20 cellular contexts compared by ENCODE assay signal in genomic region chr5:73242741-73243140, GRCh38.
DNase-seq lines count a peak whose midpoint lies in the region; ATAC-seq, FAIRE-seq and TF ChIP-seq lines count a peak whose summit lies in the region.
"Had no signal": no experiment of that assay in that cellular context is flagged by ENCODE, and none has a peak within 500 bp of the region (broad histone marks: within the 10 kb centered on the region; RNA-seq: fewer than 3 reads in every experiment).

No MANE protein-coding gene starts in this region.

- H3K27ac ChIP-seq in breast epithelium (no peak overlapping the region), RWPE2 (ENCODE audit: poor library complexity, severe bottlenecking) (no peak overlapping the region), small intestine (ENCODE audit: low read depth in 1 of 2, low read length in 1 of 2) (no peak overlapping the region), heart right ventricle (no peak overlapping the region)
- H3K27ac ChIP-seq: 22Rv1, A549, C4-2B, GM23248 had no signal

- H3K4me1 Mint-ChIP-seq in MCF 10A (ENCODE audit: insufficient read depth, unreplicated experiment): no peaks in the 10 kb centered on the region

- WGBS in small intestine, 3 donors: 44 to 74% (median 48%) methylated on average over 3 of the region's 3 CpGs
- 77 to 78% methylated on average over 3 of the region's 3 CpGs for WGBS in heart right ventricle, 2 donors

- H3K4me3 ChIP-seq in breast epithelium (no peak overlapping the region), RWPE2 (ENCODE audit: severe bottlenecking) (no peak overlapping the region), small intestine (ENCODE audit: low read depth in 1 of 2, low read length in 2 of 2) (no peak overlapping the region), heart right ventricle (no peak overlapping the region)
- H3K4me3 ChIP-seq: A549, GM23248, HAP-1 had no signal

- DNase-seq in MCF 10A (ENCODE audit: unreplicated experiment): peak; percentile 29
- no peak for DNase-seq in breast epithelium (ENCODE audit: low spot score in 2 of 2)
- DNase-seq in RWPE2 (ENCODE audit: low spot score): no peak
- peak; percentile 16 for DNase-seq in small intestine
- DNase-seq in urothelium cell line (ENCODE audit: low spot score): no peak
- no peak for DNase-seq in heart right ventricle
- DNase-seq: AML-193; Caco-2; CD4-positive, alpha-beta T cell; GDM1; GM23248 had no signal

- H3K27me3 Mint-ChIP-seq in MCF 10A (ENCODE audit: insufficient read depth, unreplicated experiment): no peaks in the 10 kb centered on the region

- intact Hi-C loops in MCF 10A (cut with micrococcal nuclease): no loop called here
- intact Hi-C loops in breast epithelium (cut with DNase I; ENCODE audit: low total_unique reads): no loop called here
- intact Hi-C loops in heart right ventricle (cut with DNase I): no loop called here

- TF ChIP-seq CTCF in MCF 10A (IDR thresholded peaks at IDR 0.05; ENCODE audit: unreplicated experiment) (no peak), breast epithelium (IDR thresholded peaks at IDR 0.05) (no peak), RWPE2 (IDR thresholded peaks at IDR 0.05; ENCODE audit: poor library complexity, severe bottlenecking) (no peak), heart right ventricle (IDR thresholded peaks at IDR 0.05) (no peak)

- no peak for TF ChIP-seq POLR2A in breast epithelium (IDR thresholded peaks at IDR 0.05)

- CTCF ChIA-PET in MCF 10A (lab: Yijun Ruan, JAX): interaction anchor here (0.6 to 2.0 kb wide), 3 partner anchors 30 to 208 kb away, joined by 3 to 8 read pairs (median 3); no protein-coding TSS in a partner anchor

- H3K4me3 Mint-ChIP-seq in MCF 10A (ENCODE audit: unreplicated experiment): no peak overlapping the region
- H3K4me3 Mint-ChIP-seq: CD4-positive, alpha-beta T cell had no signal

- FAIRE-seq in small intestine (lab: Jason Lieb, UNC) (no peak), urothelium cell line (lab: Jason Lieb, UNC) (no peak)
- FAIRE-seq: A549, D721Med, GM12892, GM18507 had no signal

- no peak overlapping the region for H3K27ac Mint-ChIP-seq in MCF 10A (ENCODE audit: low read depth, unreplicated experiment)
- H3K27ac Mint-ChIP-seq: CD4-positive, alpha-beta T cell had no signal

- no peaks in the 10 kb centered on the region for H3K4me1 ChIP-seq in breast epithelium
- H3K4me1 ChIP-seq in RWPE2 (ENCODE audit: insufficient read depth, poor library complexity, severe bottlenecking): no peaks in the 10 kb centered on the region
- peaks cover 0 to 2% of the 10 kb centered on the region in 2 donors for H3K4me1 ChIP-seq in small intestine (ENCODE audit: control insufficient read depth in 2 of 2, insufficient read depth in 1 of 2, low read depth in 1 of 2, low read length in 1 of 2)
- no peaks in the 10 kb centered on the region for H3K4me1 ChIP-seq in heart right ventricle
- H3K4me1 ChIP-seq: A549, Caco-2, HAP-1 had no signal

- H3K36me3 ChIP-seq in breast epithelium (no peaks in the 10 kb centered on the region), RWPE2 (ENCODE audit: low read depth) (no peaks in the 10 kb centered on the region), small intestine (ENCODE audit: control insufficient read depth in 2 of 2, insufficient read depth in 2 of 2, low read length in 2 of 2) (no peaks in the 10 kb centered on the region), heart right ventricle (no peaks in the 10 kb centered on the region)
- H3K36me3 ChIP-seq: HAP-1 had no signal

- H3K36me3 Mint-ChIP-seq in MCF 10A (ENCODE audit: insufficient read depth, unreplicated experiment): no peaks in the 10 kb centered on the region

- H3K9me3 Mint-ChIP-seq in MCF 10A (ENCODE audit: unreplicated experiment): no peaks in the 10 kb centered on the region
- H3K9me3 Mint-ChIP-seq: CD4-positive, alpha-beta T cell had no signal

- ATAC-seq in RWPE2 (ENCODE audit: low read depth) (peak; percentile 53; the same call in 1 of the 3 replicates), esophagus mucosa (peak; percentile 37), heart right ventricle (no peak), HG02885 (IDR thresholded peaks at IDR 0.05; ENCODE audit: poor library complexity, unreplicated experiment) (no peak)
- ATAC-seq: A549 had no signal

- H3K9me3 ChIP-seq in breast epithelium (no peaks in the 10 kb centered on the region), RWPE2 (ENCODE audit: severe bottlenecking) (no peaks in the 10 kb centered on the region), small intestine (ENCODE audit: control insufficient read depth, low read depth) (no peaks in the 10 kb centered on the region), heart right ventricle (no peaks in the 10 kb centered on the region)
- H3K9me3 ChIP-seq: A549, Caco-2, HAP-1 had no signal

- POLR2A ChIA-PET in MCF 10A (lab: Yijun Ruan, JAX): interaction anchor here (1.1 to 1.5 kb wide), 6 partner anchors 8 to 206 kb away, joined by 3 to 6 read pairs (median 4); partner anchors contain the start of gene FOXD1

- H3K27me3 ChIP-seq in breast epithelium (peaks cover 0 to 7% of the 10 kb centered on the region in 2 donors), RWPE2 (ENCODE audit: insufficient read depth, poor library complexity, severe bottlenecking) (no peaks in the 10 kb centered on the region), small intestine (ENCODE audit: control insufficient read depth in 2 of 2, insufficient read depth in 2 of 2, low read length in 2 of 2) (peaks cover 0 to 12% of the 10 kb centered on the region in 2 donors), heart right ventricle (peaks cover 0 to 96% (median 81%) of the 10 kb centered on the region in 7 donors)

- no TSS peak for BruUV-seq in MCF 10A (replicated peaks; lab: Mats Ljungman, UMichigan)

Comparison
In these comparisons a context has a peak if more than half of its experiments do, and no peak if none do; other contexts are left out.
1. DNase-seq: peak in MCF 10A (single experiment) and small intestine (single experiment); none in breast epithelium (0 of 2), RWPE2 (single experiment), urothelium cell line (single experiment) and heart right ventricle (0 of 2).
2. ATAC-seq: peak in RWPE2 (single experiment) and esophagus mucosa (single experiment); none in heart right ventricle (0 of 8) and HG02885 (single experiment).